In the genomic region with DNA sequence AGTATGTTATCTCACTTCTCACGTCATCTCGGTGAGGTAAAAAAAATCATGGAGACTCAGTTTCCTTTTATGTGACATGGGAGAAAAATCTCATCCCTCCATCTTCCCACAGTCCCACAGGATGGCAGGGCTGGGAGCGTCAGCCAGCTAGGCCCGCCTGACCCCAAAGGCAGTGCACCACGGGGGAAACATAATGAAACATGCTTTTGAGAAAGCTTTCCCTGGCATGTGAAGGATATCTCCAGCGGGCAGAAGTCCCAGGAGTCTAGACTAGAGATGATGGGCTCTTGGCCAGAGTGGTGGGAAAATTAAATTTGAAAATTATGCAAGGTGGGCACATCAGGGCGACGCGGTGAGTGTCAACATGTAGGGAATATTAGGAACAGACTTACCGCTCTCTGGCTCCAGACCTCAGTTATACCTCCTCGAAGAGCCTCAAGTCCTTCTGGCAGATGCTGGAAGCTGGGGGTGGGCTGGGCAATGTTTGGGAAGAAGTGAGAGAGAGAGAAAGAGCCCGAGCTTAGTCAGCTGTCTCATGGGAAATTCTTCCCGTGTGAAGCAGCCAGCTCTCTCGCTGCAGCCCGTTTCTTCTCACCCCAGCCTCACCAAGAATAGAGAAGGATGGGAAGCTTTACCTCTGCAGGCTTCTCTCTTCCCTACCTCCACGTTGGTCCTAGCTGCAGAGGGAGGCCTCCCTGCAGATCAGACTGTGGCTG, we compare ENCODE assay signal across 13 cellular contexts. TPM values are rescaled to one million over a fixed set of nuclear protein-coding genes. Genes with fewer than 3 reads are reported as not detected.
DNase-seq lines count a peak whose midpoint lies in the region; ATAC-seq and TF ChIP-seq lines count a peak whose summit lies in the region.
"Had no signal": no experiment of that assay in that cellular context is flagged by ENCODE, and none has a peak within 500 bp of the region (broad histone marks: within the 10 kb centered on the region; RNA-seq: fewer than 3 reads in every experiment).

No MANE protein-coding gene starts in this region.

- peak overlapping the region; percentile 80; the same call in 2 of the 3 replicates for H2BK15ac ChIP-seq in IMR-90 (ENCODE audit: low read depth, low read length)

- H4K8ac ChIP-seq in IMR-90 (ENCODE audit: low read depth in 2 of 2, low read length in 2 of 2), result peak overlapping the region; percentile 41 to 82; a peak in 3 of 4 replicates

- POLR2A ChIA-PET in IMR-90 (lab: Charles Lee; ENCODE audit: unreplicated experiment) (interaction anchor here (0.5 to 0.6 kb wide), 2 partner anchors 86 to 93 kb away, joined by 3 to 4 read pairs; no protein-coding TSS in a partner anchor), RWPE1 (lab: Yijun Ruan, JAX; ENCODE audit: low non-redundant PET) (no interaction called here)

- TF ChIP-seq POLR2A in IMR-90 (IDR thresholded peaks at IDR 0.05; ENCODE audit: low read depth, low read length) (no peak), thyroid gland (IDR thresholded peaks at IDR 0.05) (no peak)

- intact Hi-C loops in IMR-90 (cut with micrococcal nuclease) (no loop called here), thyroid gland (cut with DNase I) (no loop called here)

- H4K5ac ChIP-seq in IMR-90 (ENCODE audit: low read depth, low read length), result peak overlapping the region; percentile 58

- no peak overlapping the region for H3K27ac Mint-ChIP-seq in stimulated activated naive CD8-positive, alpha-beta T cell treated with anti-CD3 and anti-CD28 coated beads, Interleukin-15, amount 100 ng/mL, for 72 hours
- H3K27ac Mint-ChIP-seq: activated naive CD8-positive, alpha-beta T cell had no signal

- no peak for TF ChIP-seq RAD21 in IMR-90 (IDR thresholded peaks at IDR 0.05; ENCODE audit: low read length)

- TF ChIP-seq CTCF in IMR-90 (conservative IDR thresholded peaks at IDR 0.05; ENCODE audit: low read depth, low read length) (no peak), coronary artery (IDR thresholded peaks at IDR 0.05) (no peak), thyroid gland (IDR thresholded peaks at IDR 0.05) (no peak), BE2C (IDR thresholded peaks at IDR 0.05; ENCODE audit: low read depth, low read length) (no peak), RWPE1 (conservative IDR thresholded peaks at IDR 0.05; ENCODE audit: low read depth) (no peak)

- H4K91ac ChIP-seq in IMR-90 (ENCODE audit: insufficient read depth, low read depth, low read length), result peak overlapping the region; percentile 92

- H2BK5ac ChIP-seq in IMR-90 (ENCODE audit: low read depth, low read length, poor library complexity, severe bottlenecking), result peak overlapping the region; percentile 96

- H3K9me1 ChIP-seq in IMR-90 (ENCODE audit: insufficient read depth, low read length), result peaks cover 39% of the 10 kb centered on the region

- H3K9me3 Mint-ChIP-seq in stimulated activated naive CD8-positive, alpha-beta T cell treated with anti-CD3 and anti-CD28 coated beads, Interleukin-15, amount 100 ng/mL, for 72 hours, result no peaks in the 10 kb centered on the region

- DNase-seq in IMR-90, result peak; percentile 88
- DNase-seq in coronary artery (ENCODE audit: low spot score), result no peak
- DNase-seq in thyroid gland, result no peak
- no peak for DNase-seq in stimulated activated naive CD8-positive, alpha-beta T cell treated with anti-CD3 and anti-CD28 coated beads, Interleukin-15, amount 100 ng/mL, for 72 hours
- DNase-seq in BE2C, result no peak
- DNase-seq in RWPE1 (ENCODE audit: low spot score), result no peak
- DNase-seq: activated CD4-positive, alpha-beta T cell treated with anti-CD3 and anti-CD28 coated beads, Interleukin-2, amount 50 U/mL, for 4 hours; DMS79; glutamatergic neuron; stimulated activated CD4-positive, alpha-beta T cell treated with anti-CD3 and anti-CD28 coated beads, Interleukin-4, amount 100 ng/mL, for 1 hour had no signal

- peak overlapping the region; percentile 91 for H2AK5ac ChIP-seq in IMR-90 (ENCODE audit: low read depth, low read length)

- H3K9me3 ChIP-seq in IMR-90 (ENCODE audit: control insufficient read depth, insufficient read depth, low read length), result no peaks in the 10 kb centered on the region
- H3K9me3 ChIP-seq in mesodermal cell (ENCODE audit: control insufficient read depth, low read length), result no peaks in the 10 kb centered on the region
- no peaks in the 10 kb centered on the region for H3K9me3 ChIP-seq in thyroid gland
- H3K9me3 ChIP-seq in BE2C, result no peaks in the 10 kb centered on the region

- H3K4me3 ChIP-seq in IMR-90 (ENCODE audit: insufficient read depth, low read depth, low read length) (no peak overlapping the region), coronary artery (peak overlapping the region; percentile 38), mesodermal cell (ENCODE audit: extremely low read depth, insufficient read depth, low read length, poor library complexity, severe bottlenecking) (no peak overlapping the region), thyroid gland (replicated peaks in 1 of 3) (no peak overlapping the region), BE2C (ENCODE audit: low read depth, low read length) (no peak overlapping the region)

- H3K27ac ChIP-seq in IMR-90 (ENCODE audit: insufficient read depth, low read length), result peak overlapping the region; percentile 99
- peak overlapping the region; percentile 75 to 94 for H3K27ac ChIP-seq in coronary artery
- peak overlapping the region; percentile 82 for H3K27ac ChIP-seq in mesodermal cell (ENCODE audit: low read depth, low read length, severe bottlenecking)
- peak overlapping the region in 2 of 3 donors; percentile 46 to 58 for H3K27ac ChIP-seq in thyroid gland
- H3K27ac ChIP-seq in RWPE1, result no peak overlapping the region

- 22% methylated on average over 4 of the region's 16 CpGs; no CpG with 5 or more reads in 1 of the 2 experiments for WGBS in IMR-90 (ENCODE audit: extremely low coverage in 2 of 2, insufficient read length in 1 of 2), 2 experiments
- WGBS in mesodermal cell (ENCODE audit: insufficient coverage in 2 of 2), 2 experiments, result 85 to 90% methylated on average over 10 to 13 of the region's 16 CpGs
- WGBS in thyroid gland, 2 donors, result 61 to 62% methylated on average over 16 of the region's 16 CpGs

- CTCF ChIA-PET in IMR-90 (lab: Yijun Ruan, JAX), result interaction anchor here (0.6 to 2.8 kb wide), 5 partner anchors 11 to 91 kb away, joined by 3 to 11 read pairs (median 3); no protein-coding TSS in a partner anchor
- CTCF ChIA-PET in RWPE1 (lab: Yijun Ruan, JAX), result interaction anchor here (0.6 kb wide), 2 partner anchors 22 to 191 kb away, joined by 3 read pairs; no protein-coding TSS in a partner anchor

- H2BK120ac ChIP-seq in IMR-90 (ENCODE audit: low read depth, low read length), result peak overlapping the region; percentile 93

- dilution Hi-C loops in IMR-90 (cut with HindIII; ENCODE audit: low sequenced_read_pairs, unreplicated experiment), result no loop called here

- peak overlapping the region; percentile 82; the same call in 1 of the 2 replicates for H3K56ac ChIP-seq in IMR-90 (ENCODE audit: extremely low read depth, insufficient read depth, low read length)

- no peak overlapping the region for H3K4me3 Mint-ChIP-seq in stimulated activated naive CD8-positive, alpha-beta T cell treated with anti-CD3 and anti-CD28 coated beads, Interleukin-15, amount 100 ng/mL, for 72 hours
- H3K4me3 Mint-ChIP-seq: activated naive CD8-positive, alpha-beta T cell had no signal

- peak overlapping the region; percentile 97 for H3K4ac ChIP-seq in IMR-90 (ENCODE audit: low read depth, low read length)

- H3K4me1 ChIP-seq in IMR-90 (ENCODE audit: control insufficient read depth, insufficient read depth, low read length), result peaks cover 47% of the 10 kb centered on the region
- H3K4me1 ChIP-seq in mesodermal cell (ENCODE audit: control insufficient read depth, insufficient read depth, low read length, poor library complexity, severe bottlenecking), result peaks cover 46% of the 10 kb centered on the region
- peaks cover 14 to 48% of the 10 kb centered on the region in 2 donors for H3K4me1 ChIP-seq in thyroid gland
- no peaks in the 10 kb centered on the region for H3K4me1 ChIP-seq in BE2C

- peak overlapping the region; percentile 83 for H3K18ac ChIP-seq in IMR-90 (ENCODE audit: low read depth, low read length)

- peak overlapping the region; percentile 90 for H2AFZ ChIP-seq in IMR-90 (replicated peaks; ENCODE audit: low read length, poor library complexity)

- H3K4me2 ChIP-seq in IMR-90 (ENCODE audit: low read depth, low read length), result peak overlapping the region; percentile 70

- H2AK9ac ChIP-seq in IMR-90 (replicated peaks; ENCODE audit: low read depth, low read length, poor library complexity), result peak overlapping the region; percentile 92

- H3K4me1 Mint-ChIP-seq in stimulated activated naive CD8-positive, alpha-beta T cell treated with anti-CD3 and anti-CD28 coated beads, Interleukin-15, amount 100 ng/mL, for 72 hours, result no peaks in the 10 kb centered on the region

- peaks cover 0 to 16% of the 10 kb centered on the region in 2 experiments; a peak in 2 of 4 replicates for H3K79me1 ChIP-seq in IMR-90 (ENCODE audit: low read depth in 1 of 2, low read length in 2 of 2)

- no TSS peak for BruUV-seq in IMR-90 (replicated peaks; lab: Mats Ljungman, UMichigan)

- H3K27me3 ChIP-seq in IMR-90 (ENCODE audit: control insufficient read depth, insufficient read depth, low read length) (no peaks in the 10 kb centered on the region), thyroid gland (no peaks in the 10 kb centered on the region), BE2C (no peaks in the 10 kb centered on the region; the same call in 1 of the 2 replicates)

- peaks cover 2% of the 10 kb centered on the region for H3K27me3 Mint-ChIP-seq in stimulated activated naive CD8-positive, alpha-beta T cell treated with anti-CD3 and anti-CD28 coated beads, Interleukin-15, amount 100 ng/mL, for 72 hours
- H3K27me3 Mint-ChIP-seq: activated naive CD8-positive, alpha-beta T cell had no signal

- H2BK20ac ChIP-seq in IMR-90 (ENCODE audit: low read depth, low read length), result peak overlapping the region; percentile 92

- H4K20me1 ChIP-seq in IMR-90 (ENCODE audit: insufficient read depth, low read length), result no peaks in the 10 kb centered on the region

- H3K9ac ChIP-seq in IMR-90 (ENCODE audit: low read depth, low read length), result peak overlapping the region; percentile 59

- peak overlapping the region; percentile 82 for H3K14ac ChIP-seq in IMR-90 (replicated peaks; ENCODE audit: low read depth, low read length)

- peaks cover 13% of the 10 kb centered on the region for H3K36me3 ChIP-seq in IMR-90 (ENCODE audit: control insufficient read depth, insufficient read depth, low read length)
- H3K36me3 ChIP-seq in mesodermal cell (ENCODE audit: control insufficient read depth, insufficient read depth, low read length), result peaks cover 39% of the 10 kb centered on the region
- H3K36me3 ChIP-seq in thyroid gland, result peaks cover 0 to 3% of the 10 kb centered on the region in 2 donors
- no peaks in the 10 kb centered on the region for H3K36me3 ChIP-seq in BE2C

- in situ Hi-C loops in IMR-90 (cut with MboI; ENCODE audit: low sequenced_read_pairs), result loop anchor here (10.0 kb wide), 1 partner anchor 517 kb away; no protein-coding TSS in a partner anchor

- ATAC-seq in IMR-90 (ENCODE audit: low read depth) (peak; percentile 52), GM18870 (IDR thresholded peaks at IDR 0.05; ENCODE audit: unreplicated experiment) (no peak)
- no peak for ATAC-seq in stimulated activated naive CD8-positive, alpha-beta T cell treated with anti-CD3 and anti-CD28 coated beads, Interleukin-15, amount 100 ng/mL, for 72 hours

- H3K23ac ChIP-seq in IMR-90 (ENCODE audit: low read depth, low read length), result peak overlapping the region; percentile 93

RNA-seq across cellular contexts. Expression of a gene that starts 52.3 kb away (rescaled TPM):
- total RNA-seq in IMR-90 (2012; rRNA removed) (8.1 and 9.5 TPM in 2 replicates), thyroid gland (10 to 100 TPM; 23.4 to 39.8 (median 33.1) TPM)
- polyA plus RNA-seq in IMR-90 (2012; rRNA removed), result 4.8 and 5.5 TPM in 2 replicates
- 3.4 and 5.4 TPM in 2 replicates for polyA plus RNA-seq in IMR-90 (2012; cell fraction: cytosol; rRNA removed)
- polyA plus RNA-seq in IMR-90 (2012; cell fraction: nucleus; rRNA removed; ENCODE audit: low replicate concordance), result 5.7 and 6.6 TPM in 2 replicates
- 12.4 TPM for polyA plus RNA-seq in mesodermal cell (2013, experiment 1 of 2)
- polyA plus RNA-seq in mesodermal cell (2013, experiment 2 of 2), result 12.4 TPM
- 2.5 TPM for polyA plus RNA-seq in BE2C (2012; ENCODE audit: insufficient read depth, insufficient read length, low read depth)
